In the genomic region with DNA sequence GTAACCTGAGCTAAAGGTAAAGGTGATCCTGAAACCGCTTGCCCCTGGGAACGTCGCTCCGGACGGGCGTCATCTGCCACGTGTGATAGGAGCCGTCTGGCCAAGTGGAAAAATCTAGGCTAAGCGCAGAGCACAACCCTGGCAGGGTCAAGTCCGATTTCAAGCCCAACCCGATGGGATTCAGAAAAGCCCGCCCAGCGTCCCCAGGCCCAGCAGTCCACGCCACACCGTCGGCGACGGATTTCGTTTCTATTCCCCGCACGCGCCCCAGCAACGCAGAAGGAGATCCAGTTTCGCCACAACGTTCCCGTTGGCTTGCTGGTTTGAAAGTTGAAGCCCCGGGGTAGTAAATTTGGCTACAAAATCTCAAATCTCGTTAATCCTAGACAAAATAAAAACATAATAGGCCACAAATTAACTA, we compare ENCODE assay signal across 12 cellular contexts. TPM values are rescaled to one million over a fixed set of nuclear protein-coding genes. Genes with fewer than 3 reads are reported as not detected.
A peak's percentile ranks its signal among the peaks of the same experiment; 100 is the strongest.
DNase-seq lines count a peak whose midpoint lies in the region; ATAC-seq and TF ChIP-seq lines count a peak whose summit lies in the region.
"Had no signal": no experiment of that assay in that cellular context is flagged by ENCODE, and none has a peak within 500 bp of the region (broad histone marks: within the 10 kb centered on the region; RNA-seq: fewer than 3 reads in every experiment).

No MANE protein-coding gene starts in this region.

- H3K4me3 Mint-ChIP-seq in stimulated activated memory B cell treated with anti-CD40 and anti-IgM and Interleukin-4, amounts not matched to agents 10 μg/mL and 1 μg/mL and 100 μg/mL, for 72 hours: no peak overlapping the region
- H3K4me3 Mint-ChIP-seq: central memory CD8-positive, alpha-beta T cell; T-helper 1 cell treated with Interleukin-12 subunit alpha and Interleukin-12 subunit beta and Interleukin-4 antibody, amounts not matched to agents 30 μg/mL and 1 μg/mL, for 36 hours had no signal

- H3K4me1 ChIP-seq in ACC112 (ENCODE audit: control insufficient read depth, insufficient read depth, low read length, unreplicated experiment) (peaks cover 13% of the 10 kb centered on the region), hepatocyte (ENCODE audit: insufficient read depth) (peaks cover 34% of the 10 kb centered on the region), parathyroid adenoma (no peaks in the 10 kb centered on the region)

- H2AFZ ChIP-seq in ACC112 (ENCODE audit: low read length, unreplicated experiment) (peak overlapping the region; percentile 20), hepatocyte (no peak overlapping the region), parathyroid adenoma (no peak overlapping the region)

- H3K27me3 ChIP-seq in ACC112 (ENCODE audit: insufficient read depth, low read length) (peaks cover 28% of the 10 kb centered on the region), hepatocyte (peaks cover 100% of the 10 kb centered on the region), parathyroid adenoma (ENCODE audit: control insufficient read depth, insufficient read depth, low read length) (peaks cover 19% of the 10 kb centered on the region)

- TF ChIP-seq CTCF in astrocyte of the cerebellum (IDR thresholded peaks at IDR 0.05; ENCODE audit: low read depth, low read length, missing control alignments) (no peak), hepatocyte (IDR thresholded peaks at IDR 0.05; ENCODE audit: poor library complexity) (no peak), parathyroid adenoma (IDR thresholded peaks at IDR 0.05) (no peak)

- peaks cover 10% of the 10 kb centered on the region for H3K79me2 ChIP-seq in ACC112 (ENCODE audit: control insufficient read depth, insufficient read depth, low read length, unreplicated experiment)
- H3K79me2 ChIP-seq in hepatocyte: peaks cover 2% of the 10 kb centered on the region
- H3K79me2 ChIP-seq in parathyroid adenoma: no peaks in the 10 kb centered on the region

- no peaks in the 10 kb centered on the region for H3K36me3 Mint-ChIP-seq in stimulated activated memory B cell treated with anti-CD40 and anti-IgM and Interleukin-4, amounts not matched to agents 10 μg/mL and 1 μg/mL and 100 μg/mL, for 72 hours

- H3K9me3 Mint-ChIP-seq in stimulated activated memory B cell treated with anti-CD40 and anti-IgM and Interleukin-4, amounts not matched to agents 10 μg/mL and 1 μg/mL and 100 μg/mL, for 72 hours: no peaks in the 10 kb centered on the region
- H3K9me3 Mint-ChIP-seq: central memory CD8-positive, alpha-beta T cell; T-helper 1 cell treated with Interleukin-12 subunit alpha and Interleukin-12 subunit beta and Interleukin-4 antibody, amounts not matched to agents 30 μg/mL and 1 μg/mL, for 36 hours had no signal

- H4K20me1 ChIP-seq in hepatocyte (ENCODE audit: insufficient read depth, poor library complexity, severe bottlenecking): no peaks in the 10 kb centered on the region

- in situ Hi-C loops in astrocyte of the cerebellum (cut with HindIII; ENCODE audit: low sequenced_read_pairs): no loop called here

- ATAC-seq in stimulated activated memory B cell treated with anti-CD40 and anti-IgM and Interleukin-4, amounts not matched to agents 10 μg/mL and 1 μg/mL and 100 μg/mL, for 72 hours: no peak
- ATAC-seq in GM21737 (IDR thresholded peaks at IDR 0.05; ENCODE audit: unreplicated experiment): no peak

- no peak overlapping the region for H3K27ac Mint-ChIP-seq in stimulated activated memory B cell treated with anti-CD40 and anti-IgM and Interleukin-4, amounts not matched to agents 10 μg/mL and 1 μg/mL and 100 μg/mL, for 72 hours
- H3K27ac Mint-ChIP-seq: T-helper 1 cell treated with Interleukin-12 subunit alpha and Interleukin-12 subunit beta and Interleukin-4 antibody, amounts not matched to agents 30 μg/mL and 1 μg/mL, for 36 hours had no signal

- peak overlapping the region; percentile 93 for H3K4me2 ChIP-seq in hepatocyte
- peak overlapping the region; percentile 18 for H3K4me2 ChIP-seq in parathyroid adenoma (ENCODE audit: low read length)

- H3K9me3 ChIP-seq in hepatocyte (ENCODE audit: low read depth) (no peaks in the 10 kb centered on the region), parathyroid adenoma (ENCODE audit: control insufficient read depth, low read length) (no peaks in the 10 kb centered on the region)

- DNase-seq in astrocyte of the cerebellum (ENCODE audit: low read depth): no peak
- DNase-seq in hepatocyte (ENCODE audit: low spot score): no peak
- no peak for DNase-seq in ureter (ENCODE audit: low spot score)
- DNase-seq in NCI-H2196 treated with DMSO at 0.1 percent for 48 hours (lab: John Stamatoyannopoulos, UW; ENCODE audit: unreplicated experiment): no peak
- DNase-seq: NCI-H82; stimulated activated CD4-positive, alpha-beta T cell treated with anti-CD3 and anti-CD28 coated beads, Interleukin-2, amount 100 ng/mL, for 48 hours had no signal

- H3K27me3 Mint-ChIP-seq in stimulated activated memory B cell treated with anti-CD40 and anti-IgM and Interleukin-4, amounts not matched to agents 10 μg/mL and 1 μg/mL and 100 μg/mL, for 72 hours: no peaks in the 10 kb centered on the region

- H3K4me3 ChIP-seq in ACC112 (ENCODE audit: low read depth, low read length) (peak overlapping the region; percentile 77), astrocyte of the cerebellum (ENCODE audit: low read depth, low read length) (peak overlapping the region; percentile 35), hepatocyte (peak overlapping the region; percentile 18), parathyroid adenoma (ENCODE audit: low read depth, low read length) (no peak overlapping the region)

- peaks cover 12% of the 10 kb centered on the region for H3K4me1 Mint-ChIP-seq in stimulated activated memory B cell treated with anti-CD40 and anti-IgM and Interleukin-4, amounts not matched to agents 10 μg/mL and 1 μg/mL and 100 μg/mL, for 72 hours

- H3K36me3 ChIP-seq in ACC112 (ENCODE audit: insufficient read depth, low read length): no peaks in the 10 kb centered on the region
- no peaks in the 10 kb centered on the region for H3K36me3 ChIP-seq in hepatocyte (replicated peaks; ENCODE audit: insufficient read depth, low read depth)
- no peaks in the 10 kb centered on the region for H3K36me3 ChIP-seq in parathyroid adenoma (ENCODE audit: control insufficient read depth, insufficient read depth, low read length)

- H3K27ac ChIP-seq in ACC112 (ENCODE audit: low read depth, low read length) (peak overlapping the region; percentile 53; the same call in 1 of the 2 replicates), hepatocyte (peak overlapping the region; percentile 84), parathyroid adenoma (no peak overlapping the region)

- WGBS in hepatocyte (ENCODE audit: low lambda C conversion rate, missing lambda C conversion rate): 7% methylated on average over 26 of the region's 28 CpGs

- no peaks in the 10 kb centered on the region for H3K9me2 ChIP-seq in hepatocyte (replicated peaks; ENCODE audit: insufficient read depth)

- no peak overlapping the region for H3K9ac ChIP-seq in parathyroid adenoma

RNA-seq across cellular contexts. Expression of gene NFIB, which starts 32.4 kb away (rescaled TPM):
- total RNA-seq in hepatocyte (22.8 and 27.3 TPM in 2 replicates), ureter (99.1 TPM)
- 13.4 and 15.2 TPM in 2 replicates for polyA plus RNA-seq in hepatocyte
